Comparison of ENCODE assay signal across 9 cellular contexts in the genomic region with DNA sequence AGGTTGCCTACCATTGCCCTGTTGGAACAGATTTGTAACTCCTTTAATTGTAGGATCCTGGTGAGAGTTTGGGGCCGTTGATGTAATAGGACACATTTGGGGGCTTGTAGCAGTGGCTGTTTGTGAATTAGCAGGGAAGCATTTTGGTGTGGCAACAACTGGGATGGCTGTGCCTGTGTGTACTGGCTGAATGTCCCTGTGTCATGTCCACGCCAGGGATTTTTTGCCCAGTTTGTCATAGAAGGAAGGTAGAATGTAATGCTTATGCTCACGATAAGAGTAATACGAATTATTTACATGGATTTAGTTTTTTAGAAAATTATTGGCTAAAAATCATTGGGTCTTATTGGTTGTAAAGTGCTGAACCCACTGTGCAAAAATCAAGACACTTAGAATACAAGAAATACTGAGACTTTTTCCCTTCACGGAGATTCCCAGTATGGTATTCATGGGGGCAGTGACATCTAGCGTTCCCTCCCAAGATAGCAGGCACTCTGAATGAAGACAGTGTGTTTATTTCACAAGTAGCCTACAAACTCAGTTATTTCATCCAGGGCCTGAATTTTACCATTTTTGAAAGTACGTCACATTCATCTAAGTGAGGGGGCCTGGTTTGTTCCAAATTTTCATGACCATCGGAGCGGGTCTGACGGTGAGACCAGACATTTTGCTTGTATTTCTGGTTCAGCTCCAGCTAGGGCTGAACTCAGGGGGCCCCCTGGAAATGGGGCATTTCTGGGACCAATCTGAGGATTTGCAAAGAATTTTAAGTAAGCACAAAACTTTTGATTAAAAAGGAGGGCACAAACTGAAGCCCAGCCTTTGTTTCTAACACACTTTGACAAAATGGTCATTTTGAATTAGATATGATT.
DNase-seq lines count a peak whose midpoint lies in the region; ATAC-seq and TF ChIP-seq lines count a peak whose summit lies in the region.
"Had no signal": no experiment of that assay in that cellular context is flagged by ENCODE, and none has a peak within 500 bp of the region (broad histone marks: within the 10 kb centered on the region; RNA-seq: fewer than 3 reads in every experiment).

No MANE protein-coding gene starts in this region.

- 28 to 37% methylated on average over 10 of the region's 10 CpGs for WGBS in esophagus squamous epithelium, 2 donors

- H3K4me3 Mint-ChIP-seq in nephron: no peak overlapping the region

- H3K9me3 ChIP-seq in SK-N-MC (ENCODE audit: low read depth, low read length) (no peaks in the 10 kb centered on the region), esophagus squamous epithelium (no peaks in the 10 kb centered on the region)

- H3K36me3 Mint-ChIP-seq in nephron (ENCODE audit: low read depth): no peaks in the 10 kb centered on the region
- H3K36me3 Mint-ChIP-seq: activated naive CD4-positive, alpha-beta T cell treated with anti-CD3 and anti-CD28 coated beads, Interleukin-2, amount 50 U/mL, for 72 hours had no signal

- H3K4me1 Mint-ChIP-seq in nephron: peaks cover 8% of the 10 kb centered on the region

- H3K27ac ChIP-seq in SK-N-MC (no peak overlapping the region), esophagus squamous epithelium (peak overlapping the region in 1 of 4 donors; percentile 13)

- peak overlapping the region in 1 of 3 experiments; percentile 22 for H3K27ac Mint-ChIP-seq in nephron
- H3K27ac Mint-ChIP-seq: activated naive CD4-positive, alpha-beta T cell treated with anti-CD3 and anti-CD28 coated beads, Interleukin-2, amount 50 U/mL, for 72 hours had no signal

- peaks cover 0 to 23% (median 0%) of the 10 kb centered on the region in 3 donors for H3K4me1 ChIP-seq in esophagus squamous epithelium

- TF ChIP-seq POLR2A in esophagus squamous epithelium (IDR thresholded peaks at IDR 0.05): no peak

- DNase-seq in NCI-H446 (lab: John Stamatoyannopoulos, UW): peak; percentile 21 to 66
- no peak for DNase-seq in NCI-H446 treated with DMSO at 0.1 percent for 48 hours (lab: John Stamatoyannopoulos, UW)
- no peak for DNase-seq in SK-N-MC (ENCODE audit: low read depth, low spot score)
- DNase-seq in esophagus squamous epithelium (lab: John Stamatoyannopoulos, UW): no peak
- DNase-seq in GM19240 (ENCODE audit: insufficient read length, low spot score): no peak
- DNase-seq in NK-92 (lab: John Stamatoyannopoulos, UW; ENCODE audit: unreplicated experiment): no peak

- intact Hi-C loops in esophagus squamous epithelium (cut with DNase I): no loop called here

- ATAC-seq in HG02870 (IDR thresholded peaks at IDR 0.05; ENCODE audit: unreplicated experiment): peak; percentile 68
- ATAC-seq: activated naive CD4-positive, alpha-beta T cell treated with anti-CD3 and anti-CD28 coated beads, Interleukin-2, amount 50 U/mL, for 72 hours had no signal

- no peaks in the 10 kb centered on the region for H3K27me3 Mint-ChIP-seq in nephron (ENCODE audit: low read depth)

- H3K36me3 ChIP-seq in SK-N-MC (ENCODE audit: insufficient read depth, low read length) (no peaks in the 10 kb centered on the region), esophagus squamous epithelium (no peaks in the 10 kb centered on the region)

- peak; percentile 26 to 64 (median 56) for TF ChIP-seq CTCF in esophagus squamous epithelium (IDR thresholded peaks at IDR 0.05)
- TF ChIP-seq CTCF in nephron (IDR thresholded peaks at IDR 0.05; ENCODE audit: unreplicated experiment in 3 of 3): peak; percentile 87 to 89 (median 88)

- H3K9me3 Mint-ChIP-seq in nephron: no peaks in the 10 kb centered on the region
- H3K9me3 Mint-ChIP-seq: activated naive CD4-positive, alpha-beta T cell treated with anti-CD3 and anti-CD28 coated beads, Interleukin-2, amount 50 U/mL, for 72 hours had no signal

- H3K4me3 ChIP-seq in SK-N-MC (no peak overlapping the region), esophagus squamous epithelium (no peak overlapping the region)

- no peaks in the 10 kb centered on the region for H3K27me3 ChIP-seq in esophagus squamous epithelium

- peak overlapping the region; percentile 22 for H3K9ac ChIP-seq in SK-N-MC (ENCODE audit: insufficient read length)

Comparison
In these comparisons a context has a peak if more than half of its experiments do, and no peak if none do; other contexts are left out.
1. DNase-seq: peak in NCI-H446 (2 of 2); none in NCI-H446 treated with DMSO at 0.1 percent for 48 hours (single experiment), SK-N-MC (single experiment), esophagus squamous epithelium (single experiment), GM19240 (single experiment) and NK-92 (single experiment).